Comparison of ENCODE assay signal across 8 cellular contexts in the genomic region with DNA sequence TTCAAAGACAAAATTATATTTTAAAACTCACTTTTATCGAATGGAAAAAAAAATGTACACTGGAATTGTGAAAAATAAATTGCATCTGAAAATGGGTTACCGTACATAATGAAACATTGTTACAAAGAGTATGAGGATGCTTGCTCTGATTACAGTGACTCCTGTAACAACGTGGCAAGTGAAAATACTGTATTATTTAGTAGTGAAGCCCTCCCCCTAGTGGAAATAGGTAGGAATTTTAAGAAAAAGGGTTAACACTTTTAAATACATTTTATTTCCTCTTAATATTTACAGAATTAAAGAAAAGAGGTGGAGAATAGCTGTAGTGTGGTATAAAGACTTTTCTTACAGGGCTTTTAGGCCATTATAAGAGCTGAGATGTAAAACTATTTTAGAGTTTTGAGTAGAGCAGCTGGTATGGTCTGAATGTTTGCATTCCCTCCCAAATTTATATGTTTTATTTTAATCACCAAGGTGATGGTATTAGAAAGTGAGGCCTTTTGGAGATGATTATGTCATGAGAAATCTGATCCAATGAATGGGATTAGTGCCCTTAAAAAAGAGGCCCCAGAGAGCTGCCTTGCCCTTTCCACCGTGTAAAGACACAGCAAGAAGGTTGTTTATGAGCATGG. TPM values are rescaled to one million over a fixed set of nuclear protein-coding genes. Genes with fewer than 3 reads are reported as not detected.
A peak's percentile ranks its signal among the peaks of the same experiment; 100 is the strongest.
DNase-seq lines count a peak whose midpoint lies in the region; ATAC-seq and TF ChIP-seq lines count a peak whose summit lies in the region.

No MANE protein-coding gene starts in this region.

- H3K27me3 ChIP-seq in SU-DHL-6 (ENCODE audit: low read length) (no peaks in the 10 kb centered on the region), osteoblast (ENCODE audit: insufficient read depth, low read length) (peaks cover 4% of the 10 kb centered on the region)

- H4K20me1 ChIP-seq in SU-DHL-6 (ENCODE audit: low read depth, low read length) (0 out of 2 replicates have a peak, but pooled peaks cover 3% of the 10 kb centered on the region), osteoblast (ENCODE audit: insufficient read depth, low read length) (no peaks in the 10 kb centered on the region)

- peak; percentile 47 for DNase-seq in D341Med (ENCODE audit: low spot score)
- DNase-seq in MV-4-11 (lab: John Stamatoyannopoulos, UW): peak; percentile 28
- DNase-seq in fibroblast of peridontal ligament (ENCODE audit: extremely low read depth): peak; percentile 86
- peak; percentile 50 for DNase-seq in osteoblast (ENCODE audit: insufficient read length, low spot score, missing footprints)
- DNase-seq in activated CD4-positive, alpha-beta T cell treated with anti-CD3 and anti-CD28 coated beads, Interleukin-2, amount 50 U/mL, for 4 hours: no peak

- 0 out of 2 replicates have a peak, but pooled peaks cover under 1% of the 10 kb centered on the region for H3K36me3 ChIP-seq in SU-DHL-6 (ENCODE audit: low read length)
- H3K36me3 ChIP-seq in osteoblast (ENCODE audit: insufficient read depth, low read length): no peaks in the 10 kb centered on the region

- H3K9me2 ChIP-seq in SU-DHL-6 (replicated peaks; ENCODE audit: insufficient read depth, low read length): no peaks in the 10 kb centered on the region

- H2AFZ ChIP-seq in SU-DHL-6 (ENCODE audit: low read depth, low read length, severe bottlenecking) (no peak overlapping the region), osteoblast (ENCODE audit: low read length) (no peak overlapping the region)

- H3K9me3 ChIP-seq in SU-DHL-6 (ENCODE audit: insufficient read depth, low read length) (no peaks in the 10 kb centered on the region), osteoblast (ENCODE audit: low read depth, low read length) (no peaks in the 10 kb centered on the region)

- no peak overlapping the region for H3K4me2 ChIP-seq in SU-DHL-6 (ENCODE audit: low read depth, low read length, poor library complexity, severe bottlenecking)
- H3K4me2 ChIP-seq in osteoblast (ENCODE audit: insufficient read depth, low read length): no peak overlapping the region

- no peak overlapping the region for H3K4me3 ChIP-seq in SU-DHL-6 (ENCODE audit: insufficient read depth, low read length, poor library complexity, severe bottlenecking)
- H3K4me3 ChIP-seq in osteoblast (ENCODE audit: insufficient read depth, low read length): no peak overlapping the region

- H3F3A ChIP-seq in SU-DHL-6 (ENCODE audit: insufficient read depth): peaks cover 4% of the 10 kb centered on the region; the same call in 1 of the 2 replicates

- ATAC-seq in GM21367 (IDR thresholded peaks at IDR 0.05; ENCODE audit: unreplicated experiment) (peak; percentile 47), GM19324 (IDR thresholded peaks at IDR 0.05; ENCODE audit: low FRiP score, unreplicated experiment) (no peak)

- H3K27ac ChIP-seq in SU-DHL-6 (ENCODE audit: low read depth, low read length) (no peak overlapping the region), osteoblast (ENCODE audit: low read depth, low read length) (no peak overlapping the region)

- TF ChIP-seq CTCF in SU-DHL-6 (IDR thresholded peaks at IDR 0.05; ENCODE audit: insufficient read depth, low read length, poor library complexity, severe bottlenecking) (peak; percentile 59), osteoblast (IDR thresholded peaks at IDR 0.05; ENCODE audit: extremely low read depth, low read depth, low read length) (peak; percentile 68)

- H3K9ac ChIP-seq in SU-DHL-6 (ENCODE audit: low read length): no peak overlapping the region

- H3K4me1 ChIP-seq in osteoblast (ENCODE audit: insufficient read depth, low read length): peaks cover 9% of the 10 kb centered on the region

- no peaks in the 10 kb centered on the region for H3K79me2 ChIP-seq in SU-DHL-6 (ENCODE audit: insufficient read depth, low read length)
- H3K79me2 ChIP-seq in osteoblast (ENCODE audit: insufficient read depth, low read length): no peaks in the 10 kb centered on the region

RNA-seq across cellular contexts. Expression of a gene that starts 25.2 kb away (rescaled TPM):
- total RNA-seq in osteoblast: 26.8 and 37.1 TPM in 2 replicates

RNA-seq across cellular contexts. Expression of a gene that starts 25.9 kb away (rescaled TPM):
- 42.7 and 51.9 TPM in 2 replicates for total RNA-seq in osteoblast

Comparison
In these comparisons a context has a peak if more than half of its experiments do, and no peak if none do; other contexts are left out.
1. DNase-seq: peak in D341Med (single experiment), MV-4-11 (single experiment), fibroblast of peridontal ligament (single experiment) and osteoblast (single experiment); none in activated CD4-positive, alpha-beta T cell treated with anti-CD3 and anti-CD28 coated beads, Interleukin-2, amount 50 U/mL, for 4 hours (0 of 2).